In genomic region chr9:85321561-85321960, GRCh38 we compare ENCODE assay signal across 14 cellular contexts.
DNase-seq lines count a peak whose midpoint lies in the region; ATAC-seq and TF ChIP-seq lines count a peak whose summit lies in the region.
"Had no signal": no experiment of that assay in that cellular context is flagged by ENCODE, and none has a peak within 500 bp of the region (broad histone marks: within the 10 kb centered on the region; RNA-seq: fewer than 3 reads in every experiment).

No MANE protein-coding gene starts in this region.

- no peak overlapping the region for H3K27ac Mint-ChIP-seq in activated naive CD8-positive, alpha-beta T cell treated with anti-CD3 and anti-CD28 coated beads for 36 hours
- H3K27ac Mint-ChIP-seq: CD4-positive, alpha-beta memory T cell had no signal

- H3K9me3 ChIP-seq in RWPE2 (ENCODE audit: severe bottlenecking) (no peaks in the 10 kb centered on the region), mesenchymal stem cell (ENCODE audit: control insufficient read depth, low read length) (peaks cover 4% of the 10 kb centered on the region)
- H3K9me3 ChIP-seq: A549, BE2C, HAP-1 had no signal

- no peak overlapping the region for H2BK15ac ChIP-seq in mesenchymal stem cell (ENCODE audit: low read depth, poor library complexity, severe bottlenecking)

- H2AK5ac ChIP-seq in mesenchymal stem cell (ENCODE audit: low read length, severe bottlenecking), result peak overlapping the region; percentile 35

- H3K4me3 ChIP-seq in RWPE2 (ENCODE audit: severe bottlenecking) (no peak overlapping the region), mesenchymal stem cell (ENCODE audit: insufficient read depth in 1 of 2, low read depth in 1 of 2, low read length in 2 of 2) (no peak overlapping the region)
- H3K4me3 ChIP-seq: A549, HAP-1 had no signal

- peak overlapping the region in 1 of 2 experiments; percentile 7 for H3K14ac ChIP-seq in mesenchymal stem cell (ENCODE audit: low read length in 2 of 2)

- H3K36me3 ChIP-seq in RWPE2 (ENCODE audit: low read depth) (no peaks in the 10 kb centered on the region), mesenchymal stem cell (ENCODE audit: control insufficient read depth in 1 of 2, insufficient read depth in 2 of 2, low read depth in 1 of 2, low read length in 2 of 2) (no peaks in the 10 kb centered on the region)
- H3K36me3 ChIP-seq: BE2C, HAP-1 had no signal

- no peak overlapping the region for H3K27ac ChIP-seq in RWPE2 (ENCODE audit: poor library complexity, severe bottlenecking)
- peak overlapping the region; percentile 58 for H3K27ac ChIP-seq in mesenchymal stem cell (ENCODE audit: low read length, poor library complexity, severe bottlenecking)
- H3K27ac ChIP-seq: A549, C4-2B had no signal

- H2BK5ac ChIP-seq in mesenchymal stem cell (ENCODE audit: low read depth, low read length, poor library complexity, severe bottlenecking), result no peak overlapping the region

- no peak overlapping the region for H3K4me3 Mint-ChIP-seq in activated naive CD8-positive, alpha-beta T cell treated with anti-CD3 and anti-CD28 coated beads for 36 hours
- H3K4me3 Mint-ChIP-seq: CD4-positive, alpha-beta memory T cell had no signal

- no peak overlapping the region for H4K91ac ChIP-seq in mesenchymal stem cell (ENCODE audit: low read length)

- H3K9ac ChIP-seq in mesenchymal stem cell (ENCODE audit: low read length), result no peak overlapping the region

- no peak overlapping the region for H2BK120ac ChIP-seq in mesenchymal stem cell (ENCODE audit: low read depth, low read length)

- H3K23ac ChIP-seq in mesenchymal stem cell (ENCODE audit: low read length in 2 of 2), result no peak overlapping the region

- TF ChIP-seq CTCF in RWPE2 (IDR thresholded peaks at IDR 0.05; ENCODE audit: poor library complexity, severe bottlenecking), result no peak

- H3K79me1 ChIP-seq in mesenchymal stem cell (replicated peaks; ENCODE audit: low read length, poor library complexity, severe bottlenecking), result no peaks in the 10 kb centered on the region

- H3K9me3 Mint-ChIP-seq in activated naive CD8-positive, alpha-beta T cell treated with anti-CD3 and anti-CD28 coated beads for 36 hours, result peaks cover 7% of the 10 kb centered on the region

- no peak overlapping the region for H3K4ac ChIP-seq in mesenchymal stem cell (ENCODE audit: low read depth in 1 of 2, low read length in 2 of 2)

- no peak overlapping the region for H2BK12ac ChIP-seq in mesenchymal stem cell (ENCODE audit: low read length in 2 of 2)

- no peak overlapping the region for H2AFZ ChIP-seq in mesenchymal stem cell (ENCODE audit: low read depth, low read length)

- no peak overlapping the region for H4K8ac ChIP-seq in mesenchymal stem cell (ENCODE audit: low read length)

- H3K27me3 Mint-ChIP-seq in activated naive CD8-positive, alpha-beta T cell treated with anti-CD3 and anti-CD28 coated beads for 36 hours, result peaks cover 3% of the 10 kb centered on the region

- H3K4me1 ChIP-seq in RWPE2 (ENCODE audit: insufficient read depth, poor library complexity, severe bottlenecking), result no peaks in the 10 kb centered on the region
- peaks cover 20% of the 10 kb centered on the region for H3K4me1 ChIP-seq in mesenchymal stem cell (ENCODE audit: control insufficient read depth, insufficient read depth, low read depth, low read length)
- H3K4me1 ChIP-seq: A549, BE2C, HAP-1 had no signal

- no peak overlapping the region for H3K4me2 ChIP-seq in mesenchymal stem cell (ENCODE audit: low read length, poor library complexity, severe bottlenecking)
- H3K4me2 ChIP-seq: A549 had no signal

- peak; percentile 36; the same call in 1 of the 3 replicates for ATAC-seq in RWPE2 (ENCODE audit: low read depth)
- no peak for ATAC-seq in GM18861 (IDR thresholded peaks at IDR 0.05; ENCODE audit: unreplicated experiment)
- no peak for ATAC-seq in HG02938 (IDR thresholded peaks at IDR 0.05; ENCODE audit: unreplicated experiment)
- ATAC-seq: A549 had no signal

- DNase-seq in RWPE2 (ENCODE audit: low spot score) (no peak), glomerular visceral epithelial cell (ENCODE audit: extremely low spot score) (peak; percentile 23), mesenchymal stem cell (no peak), renal cortical epithelial cell (ENCODE audit: low read depth) (peak; percentile 86), NCI-H1694 (lab: John Stamatoyannopoulos, UW) (no peak)
- no peak for DNase-seq in activated naive CD8-positive, alpha-beta T cell treated with anti-CD3 and anti-CD28 coated beads for 36 hours
- DNase-seq: BE2C; CD4-positive, alpha-beta memory T cell; DMS79 had no signal

- no peaks in the 10 kb centered on the region for H3K4me1 Mint-ChIP-seq in activated naive CD8-positive, alpha-beta T cell treated with anti-CD3 and anti-CD28 coated beads for 36 hours
- H3K4me1 Mint-ChIP-seq: CD4-positive, alpha-beta memory T cell had no signal

- no peaks in the 10 kb centered on the region for H3K27me3 ChIP-seq in RWPE2 (ENCODE audit: insufficient read depth, poor library complexity, severe bottlenecking)
- H3K27me3 ChIP-seq in mesenchymal stem cell (ENCODE audit: control insufficient read depth in 1 of 2, insufficient read depth in 1 of 2, low read length in 2 of 2), result no peaks in the 10 kb centered on the region
- H3K27me3 ChIP-seq: BE2C had no signal

- H3K36me3 Mint-ChIP-seq in activated naive CD8-positive, alpha-beta T cell treated with anti-CD3 and anti-CD28 coated beads for 36 hours, result no peaks in the 10 kb centered on the region
- H3K36me3 Mint-ChIP-seq: CD4-positive, alpha-beta memory T cell had no signal

- WGBS in mesenchymal stem cell, result 84% methylated on average over 5 of the region's 5 CpGs

- H3K18ac ChIP-seq in mesenchymal stem cell (ENCODE audit: low read depth in 1 of 2, low read length in 2 of 2), result no peak overlapping the region

Comparison
In these comparisons a context has a peak if more than half of its experiments do, and no peak if none do; other contexts are left out.
1. DNase-seq: peak in glomerular visceral epithelial cell (single experiment) and renal cortical epithelial cell (single experiment); none in RWPE2 (single experiment), mesenchymal stem cell (single experiment), activated naive CD8-positive, alpha-beta T cell treated with anti-CD3 and anti-CD28 coated beads for 36 hours (single experiment) and NCI-H1694 (single experiment).